14 cellular contexts compared by ENCODE assay signal in genomic region chr5:32814620-32815019, GRCh38.
DNase-seq lines count a peak whose midpoint lies in the region; ATAC-seq and TF ChIP-seq lines count a peak whose summit lies in the region.
"Had no signal": no experiment of that assay in that cellular context is flagged by ENCODE, and none has a peak within 500 bp of the region (broad histone marks: within the 10 kb centered on the region; RNA-seq: fewer than 3 reads in every experiment).

No MANE protein-coding gene starts in this region.

- DNase-seq in AG09309 (ENCODE audit: low read depth) (peak; percentile 52), LNCaP clone FGC (ENCODE audit: low read depth) (peak; percentile 86), brain pericyte (ENCODE audit: low read depth, low spot score) (peak; percentile 68), iris pigment epithelial cell (ENCODE audit: low read depth) (peak; percentile 81), left lobe of liver (ENCODE audit: low spot score) (no peak), SKM-1 treated with dmso at 0.1 percent for 144 hours (lab: John Stamatoyannopoulos, UW; ENCODE audit: unreplicated experiment) (no peak)
- no peak for DNase-seq in stimulated activated CD4-positive, alpha-beta T cell treated with anti-CD3 and anti-CD28 coated beads, Interleukin-4, amount 100 ng/mL, for 1 hour
- DNase-seq in activated CD4-positive, alpha-beta T cell treated with anti-CD3 and anti-CD28 coated beads, Interleukin-2, amount 50 U/mL, for 48 hours: no peak
- DNase-seq: activated CD4-positive, alpha-beta memory T cell treated with anti-CD3 and anti-CD28 coated beads for 36 hours; adrenal gland; NCI-H1105; thyroid gland had no signal

- ATAC-seq in left lobe of liver: no peak
- ATAC-seq: gastroesophageal sphincter; natural killer cell treated with Interleukin-12 subunit alpha and Interleukin-12 subunit beta and Interleukin-15 and Interleukin-18, amount 100 ng/mL, for 72 hours had no signal

- TF ChIP-seq CTCF in AG09309 (IDR thresholded peaks at IDR 0.05; ENCODE audit: control insufficient read depth, insufficient read depth, low read depth, low read length, missing control alignments): no peak
- TF ChIP-seq CTCF in LNCaP clone FGC (IDR thresholded peaks at IDR 0.05; ENCODE audit: control insufficient read depth, extremely low read depth, insufficient read depth): no peak

- no peak overlapping the region for H3K4me3 ChIP-seq in AG09309 (ENCODE audit: control insufficient read depth, low read depth, low read length)
- H3K4me3 ChIP-seq in LNCaP clone FGC (ENCODE audit: low read depth, low read length): no peak overlapping the region
- H3K4me3 ChIP-seq: adrenal gland, gastroesophageal sphincter, thyroid gland had no signal

Comparison
In these comparisons a context has a peak if more than half of its experiments do, and no peak if none do; other contexts are left out.
1. DNase-seq: peak in AG09309 (single experiment), LNCaP clone FGC (single experiment), brain pericyte (single experiment) and iris pigment epithelial cell (single experiment); none in left lobe of liver (single experiment), stimulated activated CD4-positive, alpha-beta T cell treated with anti-CD3 and anti-CD28 coated beads, Interleukin-4, amount 100 ng/mL, for 1 hour (single experiment), SKM-1 treated with dmso at 0.1 percent for 144 hours (single experiment) and activated CD4-positive, alpha-beta T cell treated with anti-CD3 and anti-CD28 coated beads, Interleukin-2, amount 50 U/mL, for 48 hours (0 of 2).